Comparison of ENCODE assay signal across 10 cellular contexts in genomic region chr3:11059090-11059798, GRCh38.
DNase-seq lines count a peak whose midpoint lies in the region; ATAC-seq and TF ChIP-seq lines count a peak whose summit lies in the region.
"Had no signal": no experiment of that assay in that cellular context is flagged by ENCODE, and none has a peak within 500 bp of the region (broad histone marks: within the 10 kb centered on the region; RNA-seq: fewer than 3 reads in every experiment).

No MANE protein-coding gene starts in this region.

- no peak overlapping the region for H3K27ac Mint-ChIP-seq in GM23338
- no peak overlapping the region for H3K27ac Mint-ChIP-seq in activated T-helper 2 cell treated with anti-CD3 and anti-CD28 coated beads, Interferon-gamma antibody, Interleukin-2, Interleukin-4, amounts not matched to agents 10 μg/mL and 5 μg/mL and 100 μg/mL, durations not matched to agents 14 hours and 24 hours and 36 hours
- H3K27ac Mint-ChIP-seq: IgD-negative memory B cell had no signal

- H3K9me3 Mint-ChIP-seq in GM23338: peaks cover 17% of the 10 kb centered on the region; the same call in 2 of the 3 replicates
- H3K9me3 Mint-ChIP-seq in activated T-helper 2 cell treated with anti-CD3 and anti-CD28 coated beads, Interferon-gamma antibody, Interleukin-2, Interleukin-4, amounts not matched to agents 10 μg/mL and 5 μg/mL and 100 μg/mL, durations not matched to agents 14 hours and 24 hours and 36 hours: no peaks in the 10 kb centered on the region

- no peaks in the 10 kb centered on the region; the same call in 2 of the 3 replicates for H3K4me1 Mint-ChIP-seq in GM23338
- no peaks in the 10 kb centered on the region for H3K4me1 Mint-ChIP-seq in activated T-helper 2 cell treated with anti-CD3 and anti-CD28 coated beads, Interferon-gamma antibody, Interleukin-2, Interleukin-4, amounts not matched to agents 10 μg/mL and 5 μg/mL and 100 μg/mL, durations not matched to agents 14 hours and 24 hours and 36 hours (ENCODE audit: low read depth)

- no peak overlapping the region for H3K27ac ChIP-seq in BLaER1
- H3K27ac ChIP-seq in GM23338 (ENCODE audit: low read depth): no peak overlapping the region
- no peak overlapping the region for H3K27ac ChIP-seq in effector memory CD4-positive, alpha-beta T cell (ENCODE audit: insufficient read depth, low read length, poor library complexity, severe bottlenecking)
- H3K27ac ChIP-seq: skin epidermis had no signal

- TF ChIP-seq CTCF in GM23338 (conservative IDR thresholded peaks at IDR 0.05; ENCODE audit: low read depth in 2 of 2): peak; percentile 83 to 98

- H3K79me2 ChIP-seq in GM23338 (replicated peaks; ENCODE audit: insufficient read depth): no peaks in the 10 kb centered on the region

- H3K4me3 ChIP-seq in BLaER1 (no peak overlapping the region), GM23338 (no peak overlapping the region)
- H3K4me3 ChIP-seq in effector memory CD4-positive, alpha-beta T cell (ENCODE audit: insufficient read depth, low read depth, low read length, poor library complexity, severe bottlenecking): no peak overlapping the region
- H3K4me3 ChIP-seq: skin epidermis had no signal

- no peaks in the 10 kb centered on the region; the same call in 2 of the 3 replicates for H3K36me3 Mint-ChIP-seq in GM23338 (ENCODE audit: low read depth)
- H3K36me3 Mint-ChIP-seq in activated T-helper 2 cell treated with anti-CD3 and anti-CD28 coated beads, Interferon-gamma antibody, Interleukin-2, Interleukin-4, amounts not matched to agents 10 μg/mL and 5 μg/mL and 100 μg/mL, durations not matched to agents 14 hours and 24 hours and 36 hours (ENCODE audit: low read depth): no peaks in the 10 kb centered on the region

- H2AFZ ChIP-seq in GM23338: peak overlapping the region; percentile 93; the same call in 1 of the 2 replicates

- no peaks in the 10 kb centered on the region for H3K9me2 ChIP-seq in GM23338 (ENCODE audit: insufficient read depth)

- H4K20me1 ChIP-seq in BLaER1 (no peaks in the 10 kb centered on the region), GM23338 (replicated peaks; ENCODE audit: insufficient read depth) (no peaks in the 10 kb centered on the region)

- no peak overlapping the region for H3K4me3 Mint-ChIP-seq in GM23338
- no peak overlapping the region for H3K4me3 Mint-ChIP-seq in activated T-helper 2 cell treated with anti-CD3 and anti-CD28 coated beads, Interferon-gamma antibody, Interleukin-2, Interleukin-4, amounts not matched to agents 10 μg/mL and 5 μg/mL and 100 μg/mL, durations not matched to agents 14 hours and 24 hours and 36 hours (ENCODE audit: low read depth)
- H3K4me3 Mint-ChIP-seq: IgD-negative memory B cell had no signal

- H3K9ac ChIP-seq in BLaER1: no peak overlapping the region

- DNase-seq in GM23338 (ENCODE audit: low spot score) (peak; percentile 89), NCI-H526 treated with DMSO at 0.1 percent for 48 hours (lab: John Stamatoyannopoulos, UW) (peak; percentile 30), Right ventricle myocardium superior (no peak), putamen (ENCODE audit: low spot score) (peak; percentile 81)
- peak; percentile 11 for DNase-seq in activated T-helper 2 cell treated with anti-CD3 and anti-CD28 coated beads, Interferon-gamma antibody, Interleukin-2, Interleukin-4, amounts not matched to agents 10 μg/mL and 5 μg/mL and 100 μg/mL, durations not matched to agents 14 hours and 24 hours and 36 hours (ENCODE audit: low spot score)
- DNase-seq in effector memory CD4-positive, alpha-beta T cell: no peak

- peak; percentile 72 for ATAC-seq in GM23338
- ATAC-seq in Right ventricle myocardium superior (ENCODE audit: poor library complexity): peak; percentile 93
- ATAC-seq in HG03108 (IDR thresholded peaks at IDR 0.05; ENCODE audit: unreplicated experiment): no peak

- H3F3A ChIP-seq in GM23338 (replicated peaks; ENCODE audit: low read depth): no peaks in the 10 kb centered on the region

- no peaks in the 10 kb centered on the region for H3K27me3 ChIP-seq in BLaER1
- H3K27me3 ChIP-seq in GM23338 (ENCODE audit: insufficient read depth): peaks cover 14% of the 10 kb centered on the region
- H3K27me3 ChIP-seq in effector memory CD4-positive, alpha-beta T cell (replicated peaks; ENCODE audit: control insufficient read depth, insufficient read depth, low read length, poor library complexity, severe bottlenecking): no peaks in the 10 kb centered on the region

- peaks cover 14% of the 10 kb centered on the region for H3K27me3 Mint-ChIP-seq in GM23338 (ENCODE audit: insufficient read depth, low read depth, poor library complexity)
- H3K27me3 Mint-ChIP-seq in activated T-helper 2 cell treated with anti-CD3 and anti-CD28 coated beads, Interferon-gamma antibody, Interleukin-2, Interleukin-4, amounts not matched to agents 10 μg/mL and 5 μg/mL and 100 μg/mL, durations not matched to agents 14 hours and 24 hours and 36 hours (ENCODE audit: low read depth): peaks cover 6% of the 10 kb centered on the region

- H3K4me2 ChIP-seq in BLaER1: peak overlapping the region; percentile 32; the same call in 1 of the 2 replicates
- H3K4me2 ChIP-seq in GM23338: no peak overlapping the region

- intact Hi-C loops in activated T-helper 2 cell treated with anti-CD3 and anti-CD28 coated beads, Interferon-gamma antibody, Interleukin-2, Interleukin-4, amounts not matched to agents 10 μg/mL and 5 μg/mL and 100 μg/mL, durations not matched to agents 14 hours and 24 hours and 36 hours (cut with micrococcal nuclease): loop anchor here (1.0 to 2.0 kb wide), 2 partner anchors 114 to 300 kb away; no protein-coding TSS in a partner anchor
- intact Hi-C loops in Right ventricle myocardium superior (cut with DNase I): loop anchor here (1.0 to 5.0 kb wide), 2 partner anchors 114 to 148 kb away; no protein-coding TSS in a partner anchor

- H3K36me3 ChIP-seq in BLaER1 (no peaks in the 10 kb centered on the region), GM23338 (ENCODE audit: insufficient read depth) (no peaks in the 10 kb centered on the region)
- H3K36me3 ChIP-seq in effector memory CD4-positive, alpha-beta T cell (ENCODE audit: control insufficient read depth, insufficient read depth, low read length): no peaks in the 10 kb centered on the region

- peaks cover 21% of the 10 kb centered on the region for H3K4me1 ChIP-seq in BLaER1
- H3K4me1 ChIP-seq in GM23338 (ENCODE audit: insufficient read depth): no peaks in the 10 kb centered on the region
- H3K4me1 ChIP-seq in effector memory CD4-positive, alpha-beta T cell (ENCODE audit: control insufficient read depth, insufficient read depth, low read length, poor library complexity, severe bottlenecking): no peaks in the 10 kb centered on the region

- peaks cover 11% of the 10 kb centered on the region for H3K9me3 ChIP-seq in BLaER1
- no peaks in the 10 kb centered on the region for H3K9me3 ChIP-seq in effector memory CD4-positive, alpha-beta T cell (ENCODE audit: control insufficient read depth, low read length)

TF ChIP-seq in GM23338, 12 proteins besides CTCF, POLR2A, EP300 and RAD21 (continues in another document):
- TF ChIP-seq EZH2phosphoT487 (IDR thresholded peaks at IDR 0.05; ENCODE audit: unreplicated experiment) (no peak), ETS1 (IDR thresholded peaks at IDR 0.05) (no peak), POLR2AphosphoS5 (IDR thresholded peaks at IDR 0.05; ENCODE audit: low read depth) (no peak), STAT1 (IDR thresholded peaks at IDR 0.05; ENCODE audit: unreplicated experiment) (no peak), ZNF114 (CRISPR knock-in tag; IDR thresholded peaks at IDR 0.05) (no peak), CREB1 (CRISPR knock-in tag; IDR thresholded peaks at IDR 0.05; ENCODE audit: low read depth) (no peak), JUNB (IDR thresholded peaks at IDR 0.05; ENCODE audit: unreplicated experiment) (no peak), ZNF331 (CRISPR knock-in tag; IDR thresholded peaks at IDR 0.05; ENCODE audit: low read depth) (no peak), REST (IDR thresholded peaks at IDR 0.05; ENCODE audit: unreplicated experiment) (no peak), NANOG (IDR thresholded peaks at IDR 0.05; ENCODE audit: borderline replicate concordance) (no peak)

Comparison
In these comparisons a context has a peak if more than half of its experiments do, and no peak if none do; other contexts are left out.
1. DNase-seq: peak in GM23338 (single experiment), NCI-H526 treated with DMSO at 0.1 percent for 48 hours (single experiment), activated T-helper 2 cell treated with anti-CD3 and anti-CD28 coated beads, Interferon-gamma antibody, Interleukin-2, Interleukin-4, amounts not matched to agents 10 μg/mL and 5 μg/mL and 100 μg/mL, durations not matched to agents 14 hours and 24 hours and 36 hours (single experiment) and putamen (single experiment); none in Right ventricle myocardium superior (single experiment) and effector memory CD4-positive, alpha-beta T cell (0 of 3).